Comparison of ENCODE assay signal across 21 cellular contexts in genomic region chr13:24616514-24616913, GRCh38.
"Had no signal": no experiment of that assay in that cellular context is flagged by ENCODE, and none has a peak within 500 bp of the region (broad histone marks: within the 10 kb centered on the region; RNA-seq: fewer than 3 reads in every experiment).

No MANE protein-coding gene starts in this region.

- H3K27me3 Mint-ChIP-seq: naive B cell, type B pancreatic cell had no signal

- H3K27ac Mint-ChIP-seq: endodermal cell; stimulated activated effector memory CD8-positive, alpha-beta T cell treated with anti-CD3 and anti-CD28 coated beads, Interleukin-12 subunit alpha, Interleukin-12 subunit beta, amount 100 ng/mL, for 72 hours; type B pancreatic cell had no signal

- H3K36me3 Mint-ChIP-seq: naive B cell, type B pancreatic cell had no signal

- H3K4me3 Mint-ChIP-seq: endodermal cell; naive B cell; neural crest cell; stimulated activated effector memory CD8-positive, alpha-beta T cell treated with anti-CD3 and anti-CD28 coated beads, Interleukin-12 subunit alpha, Interleukin-12 subunit beta, amount 100 ng/mL, for 72 hours; type B pancreatic cell had no signal

- DNase-seq: endodermal cell; erythroblast; foreskin keratinocyte; kidney; left cardiac atrium; left ventricle myocardium inferior; lower lobe of right lung; mesenchymal stem cell; midbrain; naive B cell; nucleus accumbens; psoas muscle; retina; right lobe of liver; stimulated activated CD4-positive, alpha-beta T cell treated with anti-CD3 and anti-CD28 coated beads, Interleukin-4, amount 100 ng/mL, for 1 hour; stimulated activated CD8-positive, alpha-beta memory T cell treated with anti-CD3 and anti-CD28 coated beads, Interleukin-4, amount 100 ng/mL, for 48 hours; stimulated activated naive CD8-positive, alpha-beta T cell treated with anti-CD3 and anti-CD28 coated beads, Interleukin-15, Interleukin-2, amounts not matched to agents 100 U/mL and 50 U/mL, for 24 hours; thyroid gland had no signal

- H3K9me3 Mint-ChIP-seq: endodermal cell; naive B cell; neural crest cell; stimulated activated effector memory CD8-positive, alpha-beta T cell treated with anti-CD3 and anti-CD28 coated beads, Interleukin-12 subunit alpha, Interleukin-12 subunit beta, amount 100 ng/mL, for 72 hours; type B pancreatic cell had no signal

- ATAC-seq: foreskin keratinocyte; left cardiac atrium; lower lobe of right lung; psoas muscle; right lobe of liver; stimulated activated effector memory CD8-positive, alpha-beta T cell treated with anti-CD3 and anti-CD28 coated beads, Interleukin-12 subunit alpha, Interleukin-12 subunit beta, amount 100 ng/mL, for 72 hours; stimulated activated naive CD8-positive, alpha-beta T cell treated with anti-CD3 and anti-CD28 coated beads, Interleukin-15, Interleukin-2, amounts not matched to agents 100 U/mL and 50 U/mL, for 24 hours had no signal
